Comparison of ENCODE assay signal across 29 cellular contexts in genomic region chr22:43201486-43202219, GRCh38.
"Had no signal": no experiment of that assay in that cellular context is flagged by ENCODE, and none has a peak within 500 bp of the region (broad histone marks: within the 10 kb centered on the region; RNA-seq: fewer than 3 reads in every experiment).

No MANE protein-coding gene starts in this region.

- ATAC-seq: activated CD8-positive, alpha-beta T cell treated with anti-CD3 and anti-CD28 coated beads for 36 hours; activated T-cell treated with anti-CD3 and anti-CD28 coated beads, Interleukin-2, amount 50 U/mL, for 4 hours; activated T-helper 17 cell treated with anti-CD3 and anti-CD28 coated beads, Interleukin-2, amount 50 U/mL, for 72 hours; body of pancreas; esophagus mucosa; WTC11 had no signal

- H3K9me3 Mint-ChIP-seq: activated CD8-positive, alpha-beta T cell treated with anti-CD3 and anti-CD28 coated beads for 36 hours; activated T-cell treated with anti-CD3 and anti-CD28 coated beads, Interleukin-2, amount 50 U/mL, for 4 hours; activated T-helper 17 cell treated with anti-CD3 and anti-CD28 coated beads, Interleukin-2, amount 50 U/mL, for 72 hours; dendritic cell treated with granulocyte-macrophage colony-stimulating factor and Interleukin-4, amounts not matched to agents 40 ng/mL and 50 ng/mL, for 4 days; endodermal cell; WTC11 had no signal

- FAIRE-seq: frontal cortex had no signal

- H3K4me3 Mint-ChIP-seq: activated CD8-positive, alpha-beta T cell treated with anti-CD3 and anti-CD28 coated beads for 36 hours; activated naive CD8-positive, alpha-beta T cell; activated T-cell treated with anti-CD3 and anti-CD28 coated beads, Interleukin-2, amount 50 U/mL, for 4 hours; activated T-helper 17 cell treated with anti-CD3 and anti-CD28 coated beads, Interleukin-2, amount 50 U/mL, for 72 hours; dendritic cell treated with granulocyte-macrophage colony-stimulating factor and Interleukin-4, amounts not matched to agents 40 ng/mL and 50 ng/mL, for 4 days; endodermal cell; WTC11 had no signal

- H3K36me3 Mint-ChIP-seq: activated naive CD8-positive, alpha-beta T cell; WTC11 had no signal

- H3K27me3 ChIP-seq: body of pancreas, cardiac muscle cell had no signal

- H3K4me3 ChIP-seq: body of pancreas, cardiac muscle cell, coronary artery, dorsolateral prefrontal cortex had no signal

- H3K9me3 ChIP-seq: body of pancreas had no signal

- H3K4me1 ChIP-seq: body of pancreas had no signal

- H3K27ac ChIP-seq: body of pancreas, cardiac muscle cell, coronary artery, dorsolateral prefrontal cortex, VCaP had no signal

- DNase-seq: activated CD4-positive, alpha-beta T cell treated with anti-CD3 and anti-CD28 coated beads for 48 hours; activated CD4-positive, alpha-beta T cell treated with anti-CD3 and anti-CD28 coated beads, Interleukin-2, amount 50 U/mL, for 1 hour; activated CD4-positive, alpha-beta T cell treated with anti-CD3 and anti-CD28 coated beads, Interleukin-2, amount 50 U/mL, for 48 hours; activated CD8-positive, alpha-beta memory T cell treated with anti-CD3 and anti-CD28 coated beads for 24 hours; activated CD8-positive, alpha-beta T cell treated with anti-CD3 and anti-CD28 coated beads for 36 hours; activated effector memory CD4-positive, alpha-beta T cell treated with Interleukin-2 at 50 U/mL for 16 hours; activated gamma-delta T cell treated with Interleukin-2 at 50 U/mL for 16 hours; activated naive CD4-positive, alpha-beta T cell treated with anti-CD3 and anti-CD28 coated beads, Interleukin-2, amount 50 U/mL, for 16 hours; activated naive CD4-positive, alpha-beta T cell treated with Interleukin-2 at 50 U/mL for 16 hours; activated T-cell treated with anti-CD3 and anti-CD28 coated beads, Interleukin-2, amount 50 U/mL, for 4 hours; amniotic stem cell; anterior cingulate cortex; body of pancreas; central memory CD4-positive, alpha-beta T cell; cerebellar nuclear complex; dorsolateral prefrontal cortex; effector memory CD4-positive, alpha-beta T cell; endodermal cell; foreskin fibroblast; T-helper 2 cell had no signal

- H3K27me3 Mint-ChIP-seq: activated CD8-positive, alpha-beta T cell treated with anti-CD3 and anti-CD28 coated beads for 36 hours; activated naive CD8-positive, alpha-beta T cell; activated T-helper 17 cell treated with anti-CD3 and anti-CD28 coated beads, Interleukin-2, amount 50 U/mL, for 72 hours had no signal

- H3K36me3 ChIP-seq: cardiac muscle cell had no signal

- H3K27ac Mint-ChIP-seq: activated CD8-positive, alpha-beta T cell treated with anti-CD3 and anti-CD28 coated beads for 36 hours; activated naive CD8-positive, alpha-beta T cell; activated T-helper 17 cell treated with anti-CD3 and anti-CD28 coated beads, Interleukin-2, amount 50 U/mL, for 72 hours; dendritic cell treated with granulocyte-macrophage colony-stimulating factor and Interleukin-4, amounts not matched to agents 40 ng/mL and 50 ng/mL, for 4 days; endodermal cell had no signal
